Comparison of ENCODE assay signal across 24 cellular contexts in genomic region chr6:110563711-110564110, GRCh38.
A peak's percentile ranks its signal among the peaks of the same experiment; 100 is the strongest.
DNase-seq lines count a peak whose midpoint lies in the region; ATAC-seq and TF ChIP-seq lines count a peak whose summit lies in the region.
"Had no signal": no experiment of that assay in that cellular context is flagged by ENCODE, and none has a peak within 500 bp of the region (broad histone marks: within the 10 kb centered on the region; RNA-seq: fewer than 3 reads in every experiment).

No MANE protein-coding gene starts in this region.

- intact Hi-C loops in left ventricle myocardium superior (cut with micrococcal nuclease) = no loop called here

- no peak overlapping the region for H3K27ac ChIP-seq in CD8-positive, alpha-beta memory T cell (ENCODE audit: low read depth, low read length)
- H3K27ac ChIP-seq in coronary artery = no peak overlapping the region
- H3K27ac ChIP-seq: body of pancreas, sigmoid colon, SJSA1, upper lobe of left lung had no signal

- H3K9me3 Mint-ChIP-seq in CD8-positive, alpha-beta memory T cell = peaks cover 0 to 3% (median 0%) of the 10 kb centered on the region in 5 donors
- H3K9me3 Mint-ChIP-seq: activated T-cell treated with anti-CD3 and anti-CD28 coated beads, Interleukin-2, amount 50 U/mL, for 24 hours; GM23338 had no signal

- H3K27ac Mint-ChIP-seq in CD8-positive, alpha-beta memory T cell = peak overlapping the region in 6 of 8 donors; percentile 24 to 83 (median 49)
- H3K27ac Mint-ChIP-seq: activated T-cell treated with anti-CD3 and anti-CD28 coated beads, Interleukin-2, amount 50 U/mL, for 24 hours; GM23338 had no signal

- peaks cover 39 to 49% (median 45%) of the 10 kb centered on the region in 3 donors for H3K4me1 Mint-ChIP-seq in CD8-positive, alpha-beta memory T cell

- no peak overlapping the region for H3K4me3 ChIP-seq in CD8-positive, alpha-beta memory T cell (ENCODE audit: low read length)
- no peak overlapping the region for H3K4me3 ChIP-seq in coronary artery
- H3K4me3 ChIP-seq: body of pancreas, GM23338, lung, MG63, sigmoid colon, SJSA1, upper lobe of left lung had no signal

- no peaks in the 10 kb centered on the region for H3K27me3 ChIP-seq in CD8-positive, alpha-beta memory T cell (ENCODE audit: insufficient read depth, low read length, poor library complexity, severe bottlenecking)
- H3K27me3 ChIP-seq: body of pancreas, MG63, sigmoid colon, SJSA1, upper lobe of left lung had no signal

- no peak for ATAC-seq in left ventricle myocardium superior
- ATAC-seq: body of pancreas, GM23338 had no signal

- H3K36me3 ChIP-seq in CD8-positive, alpha-beta memory T cell (ENCODE audit: insufficient read depth, low read length) = no peaks in the 10 kb centered on the region
- H3K36me3 ChIP-seq: MG63, sigmoid colon, SJSA1, upper lobe of left lung had no signal

- no peak for DNase-seq in CD8-positive, alpha-beta memory T cell
- DNase-seq in DMS79 (lab: John Stamatoyannopoulos, UW) = peak; percentile 69
- peak; percentile 78 for DNase-seq in NCI-H187 treated with DMSO at 0.1 percent for 48 hours (lab: John Stamatoyannopoulos, UW)
- DNase-seq in NCI-H526 treated with DMSO at 0.1 percent for 48 hours (lab: John Stamatoyannopoulos, UW) = peak; percentile 50
- DNase-seq in GM13976 (ENCODE audit: low spot score) = no peak
- DNase-seq in left ventricle myocardium superior = no peak
- no peak for DNase-seq in NAMALWA (ENCODE audit: low spot score)
- DNase-seq in coronary artery (ENCODE audit: low spot score) = no peak
- DNase-seq: activated CD4-positive, CD25-positive, alpha-beta regulatory T cell treated with anti-CD3 and anti-CD28 coated beads, Interleukin-2, amount 50 U/mL, for 72 hours; activated T-cell treated with anti-CD3 and anti-CD28 coated beads, Interleukin-2, amount 50 U/mL, for 24 hours; body of pancreas; DMS 273 treated with DMSO at 0.1 percent for 48 hours; GF-D8; KBM-7; kidney; MG63; sigmoid colon; stimulated activated CD4-positive, alpha-beta T cell treated with anti-CD3 and anti-CD28 coated beads, Interleukin-15, amount 100 ng/mL, for 24 hours; stimulated activated CD8-positive, alpha-beta memory T cell treated with anti-CD3 and anti-CD28 coated beads, Interleukin-4, amount 100 ng/mL, for 48 hours; T-helper 1 cell; upper lobe of left lung had no signal

- no peak overlapping the region for H3K4me3 Mint-ChIP-seq in CD8-positive, alpha-beta memory T cell
- H3K4me3 Mint-ChIP-seq: activated T-cell treated with anti-CD3 and anti-CD28 coated beads, Interleukin-2, amount 50 U/mL, for 24 hours; GM23338 had no signal

- CTCF ChIA-PET in CD8-positive, alpha-beta memory T cell (lab: Charles Lee) = no interaction called here

- no peaks in the 10 kb centered on the region for H3K27me3 Mint-ChIP-seq in CD8-positive, alpha-beta memory T cell
- H3K27me3 Mint-ChIP-seq: activated T-cell treated with anti-CD3 and anti-CD28 coated beads, Interleukin-2, amount 50 U/mL, for 24 hours had no signal

- H3K36me3 Mint-ChIP-seq in CD8-positive, alpha-beta memory T cell = no peaks in the 10 kb centered on the region

- TF ChIP-seq CTCF in GM13976 (IDR thresholded peaks at IDR 0.05; ENCODE audit: borderline replicate concordance, control extremely low read depth, extremely low read depth, insufficient read depth, missing control alignments) = no peak
- no peak for TF ChIP-seq CTCF in coronary artery (IDR thresholded peaks at IDR 0.05)

- in situ Hi-C loops in GM13976 (cut with MboI; ENCODE audit: low sequenced_read_pairs, unreplicated experiment) = no loop called here

- peaks cover 28% of the 10 kb centered on the region for H3K4me1 ChIP-seq in CD8-positive, alpha-beta memory T cell (ENCODE audit: insufficient read depth, low read length)
- H3K4me1 ChIP-seq: upper lobe of left lung had no signal

- POLR2A ChIA-PET in CD8-positive, alpha-beta memory T cell (lab: Charles Lee) = no interaction called here

- no peaks in the 10 kb centered on the region for H3K9me3 ChIP-seq in CD8-positive, alpha-beta memory T cell (ENCODE audit: low read length)
- H3K9me3 ChIP-seq: body of pancreas, MG63, sigmoid colon, SJSA1, upper lobe of left lung had no signal

Comparison
In these comparisons a context has a peak if more than half of its experiments do, and no peak if none do; other contexts are left out.
1. DNase-seq: peak in DMS79 (single experiment), NCI-H187 treated with DMSO at 0.1 percent for 48 hours (single experiment) and NCI-H526 treated with DMSO at 0.1 percent for 48 hours (single experiment); none in CD8-positive, alpha-beta memory T cell (0 of 5), GM13976 (single experiment), left ventricle myocardium superior (single experiment), NAMALWA (single experiment) and coronary artery (single experiment).